In genomic region chr12:56161677-56162351, GRCh38 we compare ENCODE assay signal across 1 cellular context.
TF ChIP-seq lines count a peak whose summit lies in the region.

No MANE protein-coding gene starts in this region.

TF ChIP-seq in HepG2, 621 proteins besides CTCF, POLR2A, EP300 and RAD21:
- TF ChIP-seq RBFOX2 (IDR thresholded peaks at IDR 0.05; ENCODE audit: low read depth, low read length) (0 out of 2 replicates have a peak, but pooled peaks have one; percentile 3), POLR2AphosphoS5 (IDR thresholded peaks at IDR 0.05; ENCODE audit: low read depth, low read length) (peak; percentile 32), FOXK1 (CRISPR knock-in tag; IDR thresholded peaks at IDR 0.05; ENCODE audit: borderline replicate concordance, low read depth) (no peak), TCF12 (IDR thresholded peaks at IDR 0.05) (no peak), TCF12 (CRISPR knock-in tag; IDR thresholded peaks at IDR 0.05) (no peak), SSRP1 (CRISPR knock-in tag; IDR thresholded peaks at IDR 0.05) (peak; percentile 80; the same call in 1 of the 2 replicates), RBM22 (optimal IDR thresholded peaks at IDR 0.05; ENCODE audit: low read length) (peak; percentile 12), ZNF724P (CRISPR knock-in tag; IDR thresholded peaks at IDR 0.05; ENCODE audit: borderline replicate concordance) (no peak), GZF1 (CRISPR knock-in tag; IDR thresholded peaks at IDR 0.05) (no peak), AGO2 (optimal IDR thresholded peaks at IDR 0.05; ENCODE audit: low read depth, low read length) (peak; percentile 50), POLR2G (IDR thresholded peaks at IDR 0.05; ENCODE audit: low read depth, low read length) (peak; percentile 9; the same call in 1 of the 2 replicates)
TF ChIP-seq in HepG2: peak in this region for 6.
